ENCODE assay signal across 8 cellular contexts in genomic region chr3:38651153-38651789, GRCh38. TPM values are rescaled to one million over a fixed set of nuclear protein-coding genes. Genes with fewer than 3 reads are reported as not detected.
DNase-seq lines count a peak whose midpoint lies in the region; ATAC-seq lines count a peak whose summit lies in the region.

No MANE protein-coding gene starts in this region.

- no peak overlapping the region for H3K27ac Mint-ChIP-seq in activated CD4-positive, alpha-beta memory T cell treated with anti-CD3 and anti-CD28 coated beads, Interleukin-2, amount 10 ng/mL, durations not matched to agents 7 days and 5 days
- H3K27ac Mint-ChIP-seq in effector memory CD8-positive, alpha-beta T cell, result no peak overlapping the region

- peaks cover 7% of the 10 kb centered on the region for H3K4me1 Mint-ChIP-seq in activated CD4-positive, alpha-beta memory T cell treated with anti-CD3 and anti-CD28 coated beads, Interleukin-2, amount 10 ng/mL, durations not matched to agents 7 days and 5 days
- H3K4me1 Mint-ChIP-seq in effector memory CD8-positive, alpha-beta T cell (ENCODE audit: low read depth in 2 of 2), result peaks cover 0 to 9% of the 10 kb centered on the region in 2 donors

- no peaks in the 10 kb centered on the region for H3K9me3 Mint-ChIP-seq in activated CD4-positive, alpha-beta memory T cell treated with anti-CD3 and anti-CD28 coated beads, Interleukin-2, amount 10 ng/mL, durations not matched to agents 7 days and 5 days
- no peaks in the 10 kb centered on the region for H3K9me3 Mint-ChIP-seq in effector memory CD8-positive, alpha-beta T cell

- POLR2A ChIA-PET in activated CD4-positive, alpha-beta memory T cell treated with anti-CD3 and anti-CD28 coated beads, Interleukin-2, amount 10 ng/mL, durations not matched to agents 7 days and 5 days (lab: Charles Lee), result interaction anchor here (0.7 to 1.0 kb wide), 2 partner anchors 19 to 132 kb away, joined by 3 read pairs; no protein-coding TSS in a partner anchor

- H3K27me3 Mint-ChIP-seq in activated CD4-positive, alpha-beta memory T cell treated with anti-CD3 and anti-CD28 coated beads, Interleukin-2, amount 10 ng/mL, durations not matched to agents 7 days and 5 days, result peaks cover 19% of the 10 kb centered on the region
- H3K27me3 Mint-ChIP-seq in effector memory CD8-positive, alpha-beta T cell, result peaks cover 23 to 34% of the 10 kb centered on the region in 2 donors

- no peaks in the 10 kb centered on the region for H3K36me3 Mint-ChIP-seq in activated CD4-positive, alpha-beta memory T cell treated with anti-CD3 and anti-CD28 coated beads, Interleukin-2, amount 10 ng/mL, durations not matched to agents 7 days and 5 days (ENCODE audit: low read depth)
- no peaks in the 10 kb centered on the region for H3K36me3 Mint-ChIP-seq in effector memory CD8-positive, alpha-beta T cell (ENCODE audit: insufficient read depth)

- peak; percentile 52 for DNase-seq in NCI-H510A treated with DMSO at 0.1 percent for 48 hours (lab: John Stamatoyannopoulos, UW)
- no peak for DNase-seq in NCI-H510A (lab: John Stamatoyannopoulos, UW)
- peak; percentile 39 for DNase-seq in NCI-H2227 treated with DMSO at 0.1 percent for 48 hours (lab: John Stamatoyannopoulos, UW)
- peak; percentile 73 for DNase-seq in activated CD4-positive, alpha-beta memory T cell treated with anti-CD3 and anti-CD28 coated beads, Interleukin-2, amount 10 ng/mL, durations not matched to agents 7 days and 5 days
- DNase-seq in effector memory CD8-positive, alpha-beta T cell, result peak; percentile 51 to 58 (median 53)
- DNase-seq in mesenteric fat pad (ENCODE audit: low spot score), result peak; percentile 90
- peak; percentile 32 to 51 for DNase-seq in stimulated activated CD8-positive, alpha-beta memory T cell treated with anti-CD3 and anti-CD28 coated beads, Interleukin-4, amount 100 ng/mL, for 4 hours (ENCODE audit: low read depth in 2 of 2, low spot score in 1 of 2)

- H3K4me3 Mint-ChIP-seq in activated CD4-positive, alpha-beta memory T cell treated with anti-CD3 and anti-CD28 coated beads, Interleukin-2, amount 10 ng/mL, durations not matched to agents 7 days and 5 days, result no peak overlapping the region
- no peak overlapping the region for H3K4me3 Mint-ChIP-seq in effector memory CD8-positive, alpha-beta T cell

- ATAC-seq in HG02970 (IDR thresholded peaks at IDR 0.05; ENCODE audit: low FRiP score, unreplicated experiment), result peak; percentile 47
- peak; percentile 70 for ATAC-seq in effector memory CD8-positive, alpha-beta T cell (replicated peaks)

- CTCF ChIA-PET in activated CD4-positive, alpha-beta memory T cell treated with anti-CD3 and anti-CD28 coated beads, Interleukin-2, amount 10 ng/mL, durations not matched to agents 7 days and 5 days (lab: Charles Lee), result interaction anchor here (0.7 to 3.0 kb wide), 20 partner anchors 10 to 350 kb away, joined by 3 to 52 read pairs (median 4); partner anchors contain the start of gene EXOG

RNA-seq across cellular contexts. Expression of gene SCN5A, which starts 1.8 kb away (rescaled TPM):
- total RNA-seq in activated CD4-positive, alpha-beta memory T cell treated with anti-CD3 and anti-CD28 coated beads, Interleukin-2, amount 10 ng/mL, durations not matched to agents 7 days and 5 days, result under 1 TPM in 1 of 2 experiments, not detected in 1; 0.10 TPM
- 0.58 TPM for total RNA-seq in mesenteric fat pad
